ENCODE assay signal across 7 cellular contexts in genomic region chr9:115692868-115693267, GRCh38.
DNase-seq lines count a peak whose midpoint lies in the region; FAIRE-seq and TF ChIP-seq lines count a peak whose summit lies in the region.
"Not testable (repeated sequence)": the region's sequence is repeated elsewhere in the genome, so short reads cannot be mapped to it uniquely, and the experiment has no call there.

No MANE protein-coding gene starts in this region.

- H3K9me3 Mint-ChIP-seq in MCF 10A (ENCODE audit: unreplicated experiment): not testable (repeated sequence)
- H3K9me3 Mint-ChIP-seq in osteocyte (ENCODE audit: unreplicated experiment): peaks cover 12% of the 10 kb centered on the region

- H3K4me3 ChIP-seq in fibroblast of pulmonary artery (replicated peaks; ENCODE audit: low read depth, low read length): not testable (repeated sequence)

- peak; percentile 79 for FAIRE-seq in H54 (lab: Jason Lieb, UNC)

- H3K27me3 Mint-ChIP-seq in MCF 10A (ENCODE audit: insufficient read depth, unreplicated experiment); osteocyte (ENCODE audit: unreplicated experiment): not testable (repeated sequence)

- not testable (repeated sequence) for TF ChIP-seq CTCF in MCF 10A (IDR thresholded peaks at IDR 0.05; ENCODE audit: unreplicated experiment); fibroblast of pulmonary artery (IDR thresholded peaks at IDR 0.05; ENCODE audit: low read length, missing control alignments); osteocyte (IDR thresholded peaks at IDR 0.05)

- not testable (repeated sequence) for TF ChIP-seq POLR2A in H54 (IDR thresholded peaks at IDR 0.05; ENCODE audit: low read depth, low read length)

- peak overlapping the region; percentile 5 for H3K27ac Mint-ChIP-seq in MCF 10A (ENCODE audit: low read depth, unreplicated experiment)
- H3K27ac Mint-ChIP-seq in osteocyte (ENCODE audit: unreplicated experiment): peak overlapping the region; percentile 91

- not testable (repeated sequence) for BruUV-seq in MCF 10A (replicated peaks; lab: Mats Ljungman, UMichigan)

- CTCF ChIA-PET in MCF 10A (lab: Yijun Ruan, JAX): interaction anchor here (0.6 to 6.5 kb wide), 4 partner anchors 33 to 190 kb away, joined by 3 to 62 read pairs (median 4); no protein-coding TSS in a partner anchor

- intact Hi-C loops in MCF 10A (cut with micrococcal nuclease): loop anchor here (5.0 to 10.0 kb wide), 2 partner anchors 304 to 802 kb away; no protein-coding TSS in a partner anchor

- POLR2A ChIA-PET in MCF 10A (lab: Yijun Ruan, JAX): interaction anchor here (2.0 kb wide), 1 partner anchor 13 kb away, joined by 4 read pairs; no protein-coding TSS in a partner anchor

- H3K4me3 Mint-ChIP-seq in MCF 10A (ENCODE audit: unreplicated experiment); osteocyte (ENCODE audit: unreplicated experiment): not testable (repeated sequence)

- DNase-seq in ELR (ENCODE audit: low read depth) (peak; percentile 35), LHCN-M2 (ENCODE audit: low read depth) (peak; percentile 76), RPMI7951 (ENCODE audit: low read depth) (peak; percentile 26), fibroblast of pulmonary artery (ENCODE audit: low read depth) (peak; percentile 22)
- not testable (repeated sequence) for DNase-seq in H54 (ENCODE audit: insufficient read length, low spot score); MCF 10A (ENCODE audit: unreplicated experiment); osteocyte (ENCODE audit: extremely low spot score, unreplicated experiment)

- H3K36me3 Mint-ChIP-seq in MCF 10A (ENCODE audit: insufficient read depth, unreplicated experiment); osteocyte (ENCODE audit: unreplicated experiment): not testable (repeated sequence)

- H3K4me1 Mint-ChIP-seq in MCF 10A (ENCODE audit: insufficient read depth, unreplicated experiment) (peaks cover 32% of the 10 kb centered on the region), osteocyte (ENCODE audit: unreplicated experiment) (peaks cover 43% of the 10 kb centered on the region)
